ENCODE assay signal across 1 cellular context in the genomic region with DNA sequence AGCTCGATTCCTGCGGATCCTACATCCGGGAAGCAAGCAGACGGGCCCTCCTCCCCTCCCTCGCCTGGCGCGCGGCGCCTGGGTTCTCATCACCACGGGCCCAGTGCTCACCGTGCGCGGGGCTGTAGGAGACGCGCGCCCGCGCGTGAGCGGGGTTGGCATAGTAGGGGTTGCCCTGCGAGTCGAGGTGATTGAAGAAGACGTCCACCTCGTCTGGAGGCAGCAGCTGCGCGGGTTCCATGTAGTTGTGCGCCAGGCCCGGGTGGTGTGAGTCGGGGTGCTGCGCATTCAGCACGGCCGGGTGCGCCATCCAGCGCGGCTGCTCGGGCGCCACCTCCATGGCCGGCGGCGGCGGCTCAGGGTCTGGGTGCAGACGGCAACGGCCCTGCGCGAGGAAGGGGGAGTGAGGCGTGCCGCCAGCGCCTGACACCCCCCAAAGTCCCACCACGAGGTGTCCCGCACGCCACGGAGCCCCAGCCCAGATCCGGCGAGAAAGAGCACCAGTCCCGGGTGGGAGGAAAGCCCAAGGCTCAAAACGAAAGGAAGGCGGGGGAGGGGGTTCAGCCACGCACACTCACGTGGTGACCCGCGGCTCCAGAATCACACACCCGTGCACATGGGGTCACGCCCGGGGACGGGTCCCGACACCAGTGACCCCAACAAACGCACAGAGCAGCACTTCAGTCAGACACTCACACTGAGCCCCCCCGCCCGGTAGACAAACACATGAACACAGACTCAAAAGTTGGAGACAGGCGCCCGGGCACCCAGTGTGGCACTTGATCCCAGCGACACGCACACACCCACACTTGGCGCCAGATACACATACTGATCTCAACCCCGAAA.
TF ChIP-seq lines count a peak whose summit lies in the region.

No MANE protein-coding gene starts in this region.

TF ChIP-seq in GM23338, 12 proteins besides CTCF, POLR2A, EP300 and RAD21 (continued from another document):
- TF ChIP-seq, protein P1, sequence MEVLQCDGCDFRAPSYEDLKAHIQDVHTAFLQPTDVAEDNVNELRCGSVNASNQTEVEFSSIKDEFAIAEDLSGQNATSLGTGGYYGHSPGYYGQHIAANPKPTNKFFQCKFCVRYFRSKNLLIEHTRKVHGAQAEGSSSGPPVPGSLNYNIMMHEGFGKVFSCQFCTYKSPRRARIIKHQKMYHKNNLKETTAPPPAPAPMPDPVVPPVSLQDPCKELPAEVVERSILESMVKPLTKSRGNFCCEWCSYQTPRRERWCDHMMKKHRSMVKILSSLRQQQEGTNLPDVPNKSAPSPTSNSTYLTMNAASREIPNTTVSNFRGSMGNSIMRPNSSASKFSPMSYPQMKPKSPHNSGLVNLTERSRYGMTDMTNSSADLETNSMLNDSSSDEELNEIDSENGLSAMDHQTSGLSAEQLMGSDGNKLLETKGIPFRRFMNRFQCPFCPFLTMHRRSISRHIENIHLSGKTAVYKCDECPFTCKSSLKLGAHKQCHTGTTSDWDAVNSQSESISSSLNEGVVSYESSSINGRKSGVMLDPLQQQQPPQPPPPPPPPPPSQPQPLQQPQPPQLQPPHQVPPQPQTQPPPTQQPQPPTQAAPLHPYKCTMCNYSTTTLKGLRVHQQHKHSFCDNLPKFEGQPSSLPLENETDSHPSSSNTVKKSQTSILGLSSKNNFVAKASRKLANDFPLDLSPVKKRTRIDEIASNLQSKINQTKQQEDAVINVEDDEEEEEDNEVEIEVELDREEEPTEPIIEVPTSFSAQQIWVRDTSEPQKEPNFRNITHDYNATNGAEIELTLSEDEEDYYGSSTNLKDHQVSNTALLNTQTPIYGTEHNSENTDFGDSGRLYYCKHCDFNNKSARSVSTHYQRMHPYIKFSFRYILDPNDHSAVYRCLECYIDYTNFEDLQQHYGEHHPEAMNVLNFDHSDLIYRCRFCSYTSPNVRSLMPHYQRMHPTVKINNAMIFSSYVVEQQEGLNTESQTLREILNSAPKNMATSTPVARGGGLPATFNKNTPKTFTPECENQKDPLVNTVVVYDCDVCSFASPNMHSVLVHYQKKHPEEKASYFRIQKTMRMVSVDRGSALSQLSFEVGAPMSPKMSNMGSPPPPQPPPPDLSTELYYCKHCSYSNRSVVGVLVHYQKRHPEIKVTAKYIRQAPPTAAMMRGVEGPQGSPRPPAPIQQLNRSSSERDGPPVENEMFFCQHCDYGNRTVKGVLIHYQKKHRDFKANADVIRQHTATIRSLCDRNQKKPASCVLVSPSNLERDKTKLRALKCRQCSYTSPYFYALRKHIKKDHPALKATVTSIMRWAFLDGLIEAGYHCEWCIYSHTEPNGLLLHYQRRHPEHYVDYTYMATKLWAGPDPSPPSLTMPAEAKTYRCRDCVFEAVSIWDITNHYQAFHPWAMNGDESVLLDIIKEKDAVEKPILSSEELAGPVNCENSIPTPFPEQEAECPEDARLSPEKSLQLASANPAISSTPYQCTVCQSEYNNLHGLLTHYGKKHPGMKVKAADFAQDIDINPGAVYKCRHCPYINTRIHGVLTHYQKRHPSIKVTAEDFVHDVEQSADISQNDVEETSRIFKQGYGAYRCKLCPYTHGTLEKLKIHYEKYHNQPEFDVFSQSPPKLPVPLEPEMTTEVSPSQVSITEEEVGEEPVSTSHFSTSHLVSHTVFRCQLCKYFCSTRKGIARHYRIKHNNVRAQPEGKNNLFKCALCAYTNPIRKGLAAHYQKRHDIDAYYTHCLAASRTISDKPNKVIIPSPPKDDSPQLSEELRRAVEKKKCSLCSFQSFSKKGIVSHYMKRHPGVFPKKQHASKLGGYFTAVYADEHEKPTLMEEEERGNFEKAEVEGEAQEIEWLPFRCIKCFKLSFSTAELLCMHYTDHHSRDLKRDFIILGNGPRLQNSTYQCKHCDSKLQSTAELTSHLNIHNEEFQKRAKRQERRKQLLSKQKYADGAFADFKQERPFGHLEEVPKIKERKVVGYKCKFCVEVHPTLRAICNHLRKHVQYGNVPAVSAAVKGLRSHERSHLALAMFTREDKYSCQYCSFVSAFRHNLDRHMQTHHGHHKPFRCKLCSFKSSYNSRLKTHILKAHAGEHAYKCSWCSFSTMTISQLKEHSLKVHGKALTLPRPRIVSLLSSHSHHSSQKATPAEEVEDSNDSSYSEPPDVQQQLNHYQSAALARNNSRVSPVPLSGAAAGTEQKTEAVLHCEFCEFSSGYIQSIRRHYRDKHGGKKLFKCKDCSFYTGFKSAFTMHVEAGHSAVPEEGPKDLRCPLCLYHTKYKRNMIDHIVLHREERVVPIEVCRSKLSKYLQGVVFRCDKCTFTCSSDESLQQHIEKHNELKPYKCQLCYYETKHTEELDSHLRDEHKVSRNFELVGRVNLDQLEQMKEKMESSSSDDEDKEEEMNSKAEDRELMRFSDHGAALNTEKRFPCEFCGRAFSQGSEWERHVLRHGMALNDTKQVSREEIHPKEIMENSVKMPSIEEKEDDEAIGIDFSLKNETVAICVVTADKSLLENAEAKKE (CRISPR knock-in tag; IDR thresholded peaks at IDR 0.05): no peak
